ENCODE assay signal across 9 cellular contexts in the genomic region with DNA sequence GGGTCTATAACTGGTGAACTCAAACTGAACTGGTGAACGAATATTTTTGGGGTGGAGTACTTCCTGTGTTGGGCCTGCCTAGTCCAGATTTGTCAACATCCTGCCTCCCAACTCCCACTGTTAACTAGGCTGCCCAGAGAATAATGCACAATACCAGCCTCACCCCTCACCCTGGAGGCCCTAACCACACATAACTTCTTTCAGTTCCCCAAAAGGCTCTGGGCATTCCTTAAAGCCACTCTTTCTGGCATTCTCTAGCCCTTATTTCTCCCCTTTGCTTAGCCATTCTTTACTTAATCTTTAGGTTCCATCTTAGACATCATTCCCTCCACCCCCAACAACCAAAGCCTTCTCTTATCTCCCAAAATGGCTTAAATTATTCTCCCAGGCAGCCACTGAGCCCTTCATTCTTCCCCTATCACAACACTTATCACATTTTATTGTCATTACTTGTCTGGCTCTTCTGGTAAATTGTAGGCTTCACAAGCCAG. TPM values are rescaled to one million over a fixed set of nuclear protein-coding genes. Genes with fewer than 3 reads are reported as not detected.
A peak's percentile ranks its signal among the peaks of the same experiment; 100 is the strongest.
DNase-seq lines count a peak whose midpoint lies in the region; ATAC-seq, FAIRE-seq and TF ChIP-seq lines count a peak whose summit lies in the region.
"Had no signal": no experiment of that assay in that cellular context is flagged by ENCODE, and none has a peak within 500 bp of the region (broad histone marks: within the 10 kb centered on the region; RNA-seq: fewer than 3 reads in every experiment).

No MANE protein-coding gene starts in this region.

- DNase-seq in GM03348 (ENCODE audit: low spot score) (peak; percentile 70), activated B cell treated with CpG ODN at 0.5 μM for 24 hours (no peak), left colon (no peak), kidney (no peak), DMS114 treated with DMSO at 0.1 percent for 48 hours (lab: John Stamatoyannopoulos, UW; ENCODE audit: unreplicated experiment) (no peak), nucleus accumbens (lab: John Stamatoyannopoulos, UW) (no peak)
- DNase-seq in activated CD4-positive, alpha-beta T cell treated with anti-CD3 and anti-CD28 coated beads for 1 hour, result no peak

- no peaks in the 10 kb centered on the region for H3K27me3 Mint-ChIP-seq in activated B cell treated with CpG ODN at 0.5 μM for 24 hours

- no peaks in the 10 kb centered on the region for H3K9me3 Mint-ChIP-seq in activated B cell treated with CpG ODN at 0.5 μM for 24 hours

- POLR2A ChIA-PET in activated B cell treated with CpG ODN at 0.5 μM for 24 hours (lab: Charles Lee), result interaction anchor here (0.6 to 4.5 kb wide), 6 partner anchors 9 to 65 kb away, joined by 3 to 30 read pairs (median 14); a partner anchor contains a TSS

- ATAC-seq in HG03175 (IDR thresholded peaks at IDR 0.05; ENCODE audit: unreplicated experiment), result peak; percentile 75
- peak; percentile 80 for ATAC-seq in activated B cell treated with CpG ODN at 0.5 μM for 24 hours (ENCODE audit: low read depth)
- peak; percentile 43 for ATAC-seq in left colon

- no peaks in the 10 kb centered on the region for H3K9me3 ChIP-seq in kidney (ENCODE audit: control insufficient read depth in 1 of 2, low read length in 2 of 2)

- intact Hi-C loops in activated B cell treated with CpG ODN at 0.5 μM for 24 hours (cut with micrococcal nuclease) (loop anchor here (1.0 kb wide), 1 partner anchor 9 kb away; a partner anchor contains a TSS), left colon (cut with DNase I, micrococcal nuclease) (no loop called here), kidney (cut with DNase I) (no loop called here)

- H3K9ac ChIP-seq in kidney (ENCODE audit: low read length in 2 of 2), result no peak overlapping the region

- no peaks in the 10 kb centered on the region for H3K36me3 ChIP-seq in kidney (ENCODE audit: control insufficient read depth in 1 of 2, insufficient read depth in 2 of 2, low read length in 2 of 2)
- H3K36me3 ChIP-seq: cardiac muscle cell had no signal

- H3K36me3 Mint-ChIP-seq in activated B cell treated with CpG ODN at 0.5 μM for 24 hours (ENCODE audit: low read depth), result no peaks in the 10 kb centered on the region

- H3K4me1 Mint-ChIP-seq in activated B cell treated with CpG ODN at 0.5 μM for 24 hours, result peaks cover 58% of the 10 kb centered on the region

- peak overlapping the region; percentile 89 for H3K27ac Mint-ChIP-seq in activated B cell treated with CpG ODN at 0.5 μM for 24 hours

- no peaks in the 10 kb centered on the region for H3K4me1 ChIP-seq in kidney (ENCODE audit: control insufficient read depth in 1 of 2, insufficient read depth in 1 of 2, low read depth in 1 of 2, low read length in 2 of 2)

- H3K27ac ChIP-seq in kidney (ENCODE audit: low read depth in 2 of 2, low read length in 2 of 2), result peak overlapping the region in 1 of 2 donors; percentile 65
- H3K27ac ChIP-seq: cardiac muscle cell had no signal

- CTCF ChIA-PET in activated B cell treated with CpG ODN at 0.5 μM for 24 hours (lab: Charles Lee), result interaction anchor here (2.0 kb wide), 1 partner anchor 10 kb away, joined by 10 read pairs; no protein-coding TSS in a partner anchor

- H3K4me3 Mint-ChIP-seq in activated B cell treated with CpG ODN at 0.5 μM for 24 hours, result peak overlapping the region; percentile 59

- H3K4me3 ChIP-seq in kidney (ENCODE audit: low read length in 2 of 2), result no peak overlapping the region
- H3K4me3 ChIP-seq: cardiac muscle cell had no signal

- no peak for TF ChIP-seq CTCF in activated B cell treated with CpG ODN at 0.5 μM for 24 hours (IDR thresholded peaks at IDR 0.05)
- no peak for TF ChIP-seq CTCF in kidney (IDR thresholded peaks at IDR 0.05; ENCODE audit: borderline replicate concordance, extremely low read depth, insufficient read depth)

- no peak for FAIRE-seq in kidney (lab: Jason Lieb, UNC)

RNA-seq across cellular contexts. Expression of a gene that starts 9.1 kb away (rescaled TPM):
- total RNA-seq in activated B cell treated with CpG ODN at 0.5 μM for 24 hours (68.9 and 71.2 TPM in 2 replicates), left colon (100 to 1,000 TPM; 128 to 130 TPM), kidney (147 TPM)
- polyA plus RNA-seq in kidney (ENCODE audit: insufficient read depth, low read depth, low replicate concordance), result 161 TPM

RNA-seq across cellular contexts. Expression of a gene that starts 23.3 kb away (rescaled TPM):
- 40.6 and 44.3 TPM in 2 replicates for total RNA-seq in activated B cell treated with CpG ODN at 0.5 μM for 24 hours
- 10 to 100 TPM; 24.3 to 29.7 TPM for total RNA-seq in left colon
- total RNA-seq in kidney, result 31.6 TPM
- polyA plus RNA-seq in kidney (ENCODE audit: insufficient read depth, low read depth, low replicate concordance), result 6.9 TPM
